Comparison of ENCODE assay signal across 28 cellular contexts in genomic region chr2:148360662-148361061, GRCh38.
"Had no signal": no experiment of that assay in that cellular context is flagged by ENCODE, and none has a peak within 500 bp of the region (broad histone marks: within the 10 kb centered on the region; RNA-seq: fewer than 3 reads in every experiment).

No MANE protein-coding gene starts in this region.

- H3K27ac ChIP-seq: colonic mucosa, coronary artery, dorsolateral prefrontal cortex, epithelial cell of prostate, esophagus muscularis mucosa, esophagus squamous epithelium, foreskin keratinocyte, gastrocnemius medialis, gastroesophageal sphincter, heart left ventricle, heart right ventricle had no signal

- H3K27ac Mint-ChIP-seq: dendritic cell treated with granulocyte-macrophage colony-stimulating factor and Interleukin-4, amounts not matched to agents 40 ng/mL and 50 ng/mL, for 4 days; effector memory CD8-positive, alpha-beta T cell; endodermal cell had no signal

- H3K4me3 Mint-ChIP-seq: dendritic cell treated with granulocyte-macrophage colony-stimulating factor and Interleukin-4, amounts not matched to agents 40 ng/mL and 50 ng/mL, for 4 days; effector memory CD8-positive, alpha-beta T cell; endodermal cell had no signal

- FAIRE-seq: colon, endothelial cell of umbilical vein, frontal cortex had no signal

- DNase-seq: colonic mucosa; cortex of kidney; dermis blood vessel endothelial cell; dorsolateral prefrontal cortex; effector CD4-positive, alpha-beta T cell; effector CD8-positive, alpha-beta T cell; effector memory CD4-positive, alpha-beta T cell; effector memory CD8-positive, alpha-beta T cell; endodermal cell; erythroblast; esophagus squamous epithelium; foreskin fibroblast; foreskin keratinocyte; foreskin melanocyte; gastrocnemius medialis; glutamatergic neuron; head of caudate nucleus; heart left ventricle; heart right ventricle had no signal

- ATAC-seq: effector memory CD8-positive, alpha-beta T cell; esophagus mucosa; foreskin keratinocyte; gastrocnemius medialis; gastroesophageal sphincter; heart left ventricle; heart right ventricle had no signal

- H3K4me1 ChIP-seq: colonic mucosa, esophagus muscularis mucosa, esophagus squamous epithelium, foreskin keratinocyte, gastrocnemius medialis, gastroesophageal sphincter, heart right ventricle had no signal

- H3K36me3 ChIP-seq: colonic mucosa, esophagus muscularis mucosa, esophagus squamous epithelium, gastrocnemius medialis, gastroesophageal sphincter, heart left ventricle, heart right ventricle had no signal

- H3K9me3 ChIP-seq: colonic mucosa, gastrocnemius medialis, gastroesophageal sphincter had no signal

- H3K4me3 ChIP-seq: colonic mucosa, coronary artery, dorsolateral prefrontal cortex, esophagus muscularis mucosa, esophagus squamous epithelium, gastrocnemius medialis, gastroesophageal sphincter, heart left ventricle, heart right ventricle had no signal

- H3K27me3 ChIP-seq: colonic mucosa, dorsolateral prefrontal cortex, esophagus muscularis mucosa, esophagus squamous epithelium, foreskin keratinocyte, gastrocnemius medialis, gastroesophageal sphincter, heart left ventricle, heart right ventricle had no signal

- H3K27me3 Mint-ChIP-seq: dendritic cell treated with granulocyte-macrophage colony-stimulating factor and Interleukin-4, amounts not matched to agents 40 ng/mL and 50 ng/mL, for 4 days; effector memory CD8-positive, alpha-beta T cell had no signal
